13 cellular contexts compared by ENCODE assay signal in genomic region chr11:3044004-3044403, GRCh38. TPM values are rescaled to one million over a fixed set of nuclear protein-coding genes. Genes with fewer than 3 reads are reported as not detected.
DNase-seq lines count a peak whose midpoint lies in the region; ATAC-seq and TF ChIP-seq lines count a peak whose summit lies in the region.
"Had no signal": no experiment of that assay in that cellular context is flagged by ENCODE, and none has a peak within 500 bp of the region (broad histone marks: within the 10 kb centered on the region; RNA-seq: fewer than 3 reads in every experiment).

No MANE protein-coding gene starts in this region.

- H3K27ac Mint-ChIP-seq in HFFc6: peak overlapping the region; percentile 67; the same call in 1 of the 2 replicates
- H3K27ac Mint-ChIP-seq: activated CD8-positive, alpha-beta T cell treated with anti-CD3 and anti-CD28 coated beads for 36 hours had no signal

- H3K9ac ChIP-seq in stomach smooth muscle (ENCODE audit: low read length in 2 of 2): peak overlapping the region in 1 of 2 donors; percentile 36

- intact Hi-C loops in right lobe of liver (cut with DNase I): no loop called here

- no peaks in the 10 kb centered on the region for H3K9me3 Mint-ChIP-seq in HFFc6
- H3K9me3 Mint-ChIP-seq: activated CD8-positive, alpha-beta T cell treated with anti-CD3 and anti-CD28 coated beads for 36 hours; activated naive CD4-positive, alpha-beta T cell treated with anti-CD3 and anti-CD28 coated beads, Interleukin-2, amount 10 ng/mL, durations not matched to agents 7 days and 5 days had no signal

- H3K4me3 ChIP-seq in right lobe of liver (no peak overlapping the region), stomach smooth muscle (ENCODE audit: low read length in 2 of 2) (no peak overlapping the region)
- H3K4me3 ChIP-seq: PC-9 had no signal

- ATAC-seq in right lobe of liver (peak; percentile 25 to 34 (median 29)), HG03097 (IDR thresholded peaks at IDR 0.05; ENCODE audit: low FRiP score, unreplicated experiment) (no peak)
- ATAC-seq: activated CD8-positive, alpha-beta T cell treated with anti-CD3 and anti-CD28 coated beads for 36 hours had no signal

- no peak for TF ChIP-seq POLR2A in right lobe of liver (IDR thresholded peaks at IDR 0.05)

- H3K27me3 ChIP-seq in right lobe of liver: no peaks in the 10 kb centered on the region
- no peaks in the 10 kb centered on the region for H3K27me3 ChIP-seq in stomach smooth muscle (ENCODE audit: control insufficient read depth in 1 of 2, insufficient read depth in 2 of 2, low read length in 2 of 2)

- no peak overlapping the region for H3K4me3 Mint-ChIP-seq in HFFc6
- H3K4me3 Mint-ChIP-seq: activated CD8-positive, alpha-beta T cell treated with anti-CD3 and anti-CD28 coated beads for 36 hours; activated naive CD4-positive, alpha-beta T cell treated with anti-CD3 and anti-CD28 coated beads, Interleukin-2, amount 10 ng/mL, durations not matched to agents 7 days and 5 days had no signal

- H3K4me1 ChIP-seq in right lobe of liver (peaks cover 0 to 42% (median 21%) of the 10 kb centered on the region in 4 donors), stomach smooth muscle (ENCODE audit: control insufficient read depth, insufficient read depth, low read length) (peaks cover 18% of the 10 kb centered on the region)

- H3K27me3 Mint-ChIP-seq in HFFc6 (ENCODE audit: insufficient read depth): peaks cover 1% of the 10 kb centered on the region; the same call in 1 of the 2 replicates
- H3K27me3 Mint-ChIP-seq: activated CD8-positive, alpha-beta T cell treated with anti-CD3 and anti-CD28 coated beads for 36 hours; activated naive CD4-positive, alpha-beta T cell treated with anti-CD3 and anti-CD28 coated beads, Interleukin-2, amount 10 ng/mL, durations not matched to agents 7 days and 5 days had no signal

- no peaks in the 10 kb centered on the region for H3K9me3 ChIP-seq in right lobe of liver
- no peaks in the 10 kb centered on the region for H3K9me3 ChIP-seq in stomach smooth muscle (ENCODE audit: control insufficient read depth in 2 of 2, low read length in 2 of 2)

- H3K36me3 ChIP-seq in right lobe of liver (peaks cover 0 to 17% (median 14%) of the 10 kb centered on the region in 4 donors), stomach smooth muscle (ENCODE audit: control insufficient read depth in 2 of 2, insufficient read depth in 2 of 2, low read length in 2 of 2) (peaks cover 25 to 26% of the 10 kb centered on the region in 2 donors)

- whole genome bisulfite sequencing in right lobe of liver (ENCODE audit: insufficient coverage, low coverage, low lambda C conversion rate, missing lambda C conversion rate): 9% methylated on average over 3 of the region's 6 CpGs

- H3K27ac ChIP-seq in right lobe of liver (peak overlapping the region; percentile 14 to 94 (median 94)), stomach smooth muscle (ENCODE audit: low read length) (peak overlapping the region; percentile 55)
- H3K27ac ChIP-seq: PC-9 had no signal

- TF ChIP-seq CTCF in HFFc6 (IDR thresholded peaks at IDR 0.05) (no peak), right lobe of liver (IDR thresholded peaks at IDR 0.05) (no peak)

- DNase-seq in HFFc6 (no peak), astrocyte of the hippocampus (ENCODE audit: low read depth, low spot score) (peak; percentile 17), right lobe of liver (peak; percentile 55 to 85 (median 76)), DMS 273 treated with DMSO at 0.1 percent for 48 hours (lab: John Stamatoyannopoulos, UW) (no peak), NCI-H524 (lab: John Stamatoyannopoulos, UW) (no peak)
- no peak for DNase-seq in activated CD4-positive, alpha-beta T cell treated with anti-CD3 and anti-CD28 coated beads, Interleukin-2, amount 50 U/mL, for 4 hours
- DNase-seq: activated CD8-positive, alpha-beta T cell treated with anti-CD3 and anti-CD28 coated beads for 36 hours; activated naive CD4-positive, alpha-beta T cell treated with anti-CD3 and anti-CD28 coated beads, Interleukin-2, amount 10 ng/mL, durations not matched to agents 7 days and 5 days; COR-L47; NCI-H1105; PC-9 had no signal

- peaks cover 12% of the 10 kb centered on the region for H3K4me1 Mint-ChIP-seq in HFFc6 (ENCODE audit: low read depth)

- H3K36me3 Mint-ChIP-seq in HFFc6 (ENCODE audit: low read depth): peaks cover 14% of the 10 kb centered on the region; the same call in 1 of the 2 replicates

RNA-seq across cellular contexts. Expression of gene CARS1, which starts 13.2 kb away (rescaled TPM):
- 10 to 100 TPM; 51.2 to 64.3 (median 56.1) TPM for total RNA-seq in HFFc6 (2021; fragmentation: NEBNext Ultra II Directional; extraction: Animal tissue kit (Norgen Biotek cat#: 25700))
- total RNA-seq in right lobe of liver: 10 to 100 TPM; 17.3 to 44.7 (median 22.7) TPM

RNA-seq across cellular contexts. Expression of gene NAP1L4, which starts 51.9 kb away (rescaled TPM):
- 100 to 1,000 TPM; 109 to 140 (median 131) TPM for total RNA-seq in HFFc6 (2021; fragmentation: NEBNext Ultra II Directional; extraction: Animal tissue kit (Norgen Biotek cat#: 25700))
- 10 to 100 TPM; 37.6 to 76.0 (median 56.9) TPM for total RNA-seq in right lobe of liver

Comparison
In these comparisons a context has a peak if more than half of its experiments do, and no peak if none do; other contexts are left out.
1. DNase-seq: peak in astrocyte of the hippocampus (single experiment) and right lobe of liver (3 of 3); none in HFFc6 (single experiment), DMS 273 treated with DMSO at 0.1 percent for 48 hours (single experiment), NCI-H524 (0 of 2) and activated CD4-positive, alpha-beta T cell treated with anti-CD3 and anti-CD28 coated beads, Interleukin-2, amount 50 U/mL, for 4 hours (0 of 2).